Comparison of ENCODE assay signal across 8 cellular contexts in the genomic region with DNA sequence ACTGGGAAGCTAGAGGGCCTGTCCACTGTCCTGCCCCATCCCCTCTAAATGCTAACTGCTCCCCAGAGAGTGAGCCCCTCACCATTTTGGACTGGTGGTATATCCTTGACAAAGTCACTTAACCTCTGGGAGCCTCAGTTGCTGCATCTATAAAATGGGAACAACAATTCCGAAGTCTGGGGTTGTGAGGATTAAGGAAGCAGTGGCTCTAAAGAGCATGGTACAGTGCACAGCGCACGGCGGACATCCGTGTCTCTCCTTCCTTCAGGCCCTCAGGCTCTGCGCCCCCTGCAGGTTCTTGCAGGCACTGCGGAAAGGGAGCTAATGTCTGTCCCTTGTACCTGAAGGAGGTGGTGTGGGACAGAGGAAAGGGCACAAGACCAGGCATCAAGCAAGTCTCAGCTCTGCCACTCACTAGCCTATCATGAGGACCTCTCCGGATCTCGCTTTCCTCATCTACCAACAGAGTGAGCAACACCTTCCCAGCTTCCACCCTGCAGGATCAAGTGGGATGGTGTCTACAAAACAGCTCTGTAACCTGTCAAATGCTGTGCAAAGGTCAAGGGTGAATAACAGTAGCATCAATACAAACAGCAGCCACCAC.
DNase-seq lines count a peak whose midpoint lies in the region; ATAC-seq lines count a peak whose summit lies in the region.

No MANE protein-coding gene starts in this region.

- peak; percentile 45 for ATAC-seq in HG02885 (IDR thresholded peaks at IDR 0.05; ENCODE audit: poor library complexity, unreplicated experiment)
- no peak for ATAC-seq in HG03139 (IDR thresholded peaks at IDR 0.05; ENCODE audit: unreplicated experiment)

- peak; percentile 59 for DNase-seq in COLO829 (ENCODE audit: low spot score)
- peak; percentile 78 for DNase-seq in T follicular helper cell (ENCODE audit: low read depth)
- peak; percentile 61 for DNase-seq in activated naive CD8-positive, alpha-beta T cell treated with anti-CD3 and anti-CD28 coated beads, Interleukin-2, amount 50 U/mL, for 16 hours (ENCODE audit: low read depth, low spot score)
- peak; percentile 61 for DNase-seq in iPS DF 19.7 (ENCODE audit: low read depth, low spot score)
- peak; percentile 68 to 77 (median 75) for DNase-seq in stimulated activated CD4-positive, alpha-beta T cell treated with anti-CD3 and anti-CD28 coated beads, Interleukin-1b, Interleukin-23, amount 100 ng/mL, for 24 hours (ENCODE audit: low read depth in 4 of 4, low spot score in 1 of 4)
- no peak for DNase-seq in NCI-H446 treated with DMSO at 0.1 percent for 48 hours (lab: John Stamatoyannopoulos, UW)
